ENCODE assay signal across 21 cellular contexts in genomic region chr18:78994531-78994930, GRCh38. TPM values are rescaled to one million over a fixed set of nuclear protein-coding genes. Genes with fewer than 3 reads are reported as not detected.
"Had no signal": no experiment of that assay in that cellular context is flagged by ENCODE, and none has a peak within 500 bp of the region (broad histone marks: within the 10 kb centered on the region; RNA-seq: fewer than 3 reads in every experiment).

No MANE protein-coding gene starts in this region.

- ATAC-seq: SK-N-SH treated with all-trans-retinoic acid at 6 μM for 48 hours had no signal

- DNase-seq: KBM-7, MV-4-11, NCI-H1048, NCI-H1105, NCI-H1417, NCI-H1436 treated with DMSO at 0.1 percent for 48 hours, NCI-H1694, NCI-H187 treated with DMSO at 0.1 percent for 48 hours, NCI-H2029 treated with DMSO at 0.1 percent for 48 hours, NCI-H2171 treated with DMSO at 0.1 percent for 48 hours, NCI-H345, NCI-H524, NCI-H69, NCI-H774, RPMI8226, SHP77 had no signal

RNA-seq across cellular contexts. Expression of gene SALL3, which starts 14.9 kb away (rescaled TPM):
- total RNA-seq: HT-29, LHCN-M2, MCF 10A, SK-MEL-5 had no signal
